ENCODE assay signal across 8 cellular contexts in genomic region chr17:7314719-7315569, GRCh38. TPM values are rescaled to one million over a fixed set of nuclear protein-coding genes. Genes with fewer than 3 reads are reported as not detected.
DNase-seq lines count a peak whose midpoint lies in the region; ATAC-seq and TF ChIP-seq lines count a peak whose summit lies in the region.

Gene GPS2, minus strand, starts transcription at chr17:7315360. Its CDS starts 308 bp downstream, at chr17:7315052.

- H3K9me3 Mint-ChIP-seq in activated T-cell treated with anti-CD3 and anti-CD28 coated beads, Interleukin-2, amount 50 U/mL, for 4 hours, result no peaks in the 10 kb centered on the region

- peaks cover 74% of the 10 kb centered on the region for H3K36me3 ChIP-seq in HUES6 (ENCODE audit: control insufficient read depth, insufficient read depth, low read length)
- peaks cover 30% of the 10 kb centered on the region for H3K36me3 ChIP-seq in PC-9 (ENCODE audit: low read depth)
- peaks cover 44 to 57% of the 10 kb centered on the region in 2 donors for H3K36me3 ChIP-seq in mucosa of rectum (ENCODE audit: control insufficient read depth in 2 of 2, insufficient read depth in 2 of 2, low read length in 2 of 2)

- peaks cover 46% of the 10 kb centered on the region for H3K4me1 Mint-ChIP-seq in activated T-cell treated with anti-CD3 and anti-CD28 coated beads, Interleukin-2, amount 50 U/mL, for 4 hours (ENCODE audit: low read depth)

- intact Hi-C loops in PC-9 (cut with micrococcal nuclease; ENCODE audit: unreplicated experiment), result no loop called here

- BruUV-seq in PC-9 (replicated peaks; lab: Mats Ljungman, UMichigan), result no TSS peak

- peaks cover 44% of the 10 kb centered on the region for H4K20me1 ChIP-seq in PC-9 (ENCODE audit: insufficient read depth)

- peak within 1 kb of the TSS; percentile 87 for H3K4me3 Mint-ChIP-seq in activated T-cell treated with anti-CD3 and anti-CD28 coated beads, Interleukin-2, amount 50 U/mL, for 4 hours

- H3K27me3 ChIP-seq in HUES6 (ENCODE audit: control insufficient read depth, insufficient read depth, low read length) (no peaks in the 10 kb centered on the region), PC-9 (ENCODE audit: insufficient read depth, low read depth) (no peaks in the 10 kb centered on the region), mucosa of rectum (ENCODE audit: control insufficient read depth in 2 of 2, insufficient read depth in 2 of 2, low read length in 2 of 2) (no peaks in the 10 kb centered on the region)

- peak within 1 kb of the TSS; percentile 94 for H3K27ac ChIP-seq in HUES6 (ENCODE audit: low read depth, low read length)
- H3K27ac ChIP-seq in PC-9, result peak within 1 kb of the TSS; percentile 64
- peak within 1 kb of the TSS; percentile 87 to 93 for H3K27ac ChIP-seq in mucosa of rectum (ENCODE audit: low read depth in 2 of 2, low read length in 2 of 2)

- DNase-seq in Caki2 (ENCODE audit: low read depth), result peak; percentile 81
- peak; percentile 80 to 94 for DNase-seq in PC-9
- peak; percentile 91 for DNase-seq in activated T-cell treated with anti-CD3 and anti-CD28 coated beads, Interleukin-2, amount 50 U/mL, for 4 hours
- DNase-seq in erythroblast (lab: John Stamatoyannopoulos, UW), result peak; percentile 92 to 95
- peak; percentile 90 for DNase-seq in stimulated activated CD8-positive, alpha-beta memory T cell treated with anti-CD3 and anti-CD28 coated beads, Interleukin-4, amount 100 ng/mL, for 24 hours (ENCODE audit: low read depth)

- no peaks in the 10 kb centered on the region for H3K27me3 Mint-ChIP-seq in activated T-cell treated with anti-CD3 and anti-CD28 coated beads, Interleukin-2, amount 50 U/mL, for 4 hours (ENCODE audit: low read depth)

- peaks cover 43% of the 10 kb centered on the region for H3K79me2 ChIP-seq in PC-9 (ENCODE audit: low read depth)

- H3K4me3 ChIP-seq in HUES6 (ENCODE audit: low read depth, low read length), result peak within 1 kb of the TSS; percentile 90
- H3K4me3 ChIP-seq in PC-9, result peak within 1 kb of the TSS; percentile 97
- H3K4me3 ChIP-seq in mucosa of rectum (ENCODE audit: low read length in 2 of 2), result peak within 1 kb of the TSS; percentile 81 to 88

- peak; percentile 68 for TF ChIP-seq POLR2A in erythroblast (IDR thresholded peaks at IDR 0.05; ENCODE audit: low read length)

- TF ChIP-seq CTCF in PC-9 (conservative IDR thresholded peaks at IDR 0.05), result no peak

- in situ Hi-C loops in Caki2 (cut with HindIII; ENCODE audit: low pct_unique_long_range_greater_than_20kb, low sequenced_read_pairs), result no loop called here

- peak within 1 kb of the TSS; percentile 84 for H3K9ac ChIP-seq in HUES6 (ENCODE audit: low read length)
- peak within 1 kb of the TSS; percentile 86 to 87 for H3K9ac ChIP-seq in mucosa of rectum (ENCODE audit: low read depth in 1 of 2, low read length in 2 of 2)

- no peaks in the 10 kb centered on the region for H3K9me2 ChIP-seq in PC-9 (ENCODE audit: insufficient read depth)

- peaks cover 33% of the 10 kb centered on the region for H3K36me3 Mint-ChIP-seq in activated T-cell treated with anti-CD3 and anti-CD28 coated beads, Interleukin-2, amount 50 U/mL, for 4 hours (ENCODE audit: insufficient read depth)

- peak within 1 kb of the TSS; percentile 94 for H3K4me2 ChIP-seq in PC-9

- peak within 1 kb of the TSS; percentile 72 for H2AFZ ChIP-seq in PC-9

- H3K4me1 ChIP-seq in HUES6 (ENCODE audit: control insufficient read depth, insufficient read depth, low read length) (peaks cover 14% of the 10 kb centered on the region), PC-9 (replicated peaks; ENCODE audit: insufficient read depth) (peaks cover 40% of the 10 kb centered on the region), mucosa of rectum (ENCODE audit: control insufficient read depth in 2 of 2, insufficient read depth in 2 of 2, low read length in 2 of 2) (peaks cover 18 to 26% of the 10 kb centered on the region in 2 donors)

- peaks cover 67% of the 10 kb centered on the region for H3F3A ChIP-seq in PC-9 (ENCODE audit: insufficient read depth, low read depth)

- POLR2A ChIA-PET in PC-9 (lab: Charles Lee; ENCODE audit: unreplicated experiment), result interaction anchor here (0.6 to 1.0 kb wide), 3 partner anchors 10 to 15 kb away, joined by 5 to 13 read pairs (median 5); no protein-coding TSS in a partner anchor

- CTCF ChIA-PET in PC-9 (lab: Charles Lee), result no interaction called here

- ATAC-seq in GM21381 (IDR thresholded peaks at IDR 0.05; ENCODE audit: unreplicated experiment), result peak; percentile 72
- peak; percentile 76 to 77 for ATAC-seq in activated T-cell treated with anti-CD3 and anti-CD28 coated beads, Interleukin-2, amount 50 U/mL, for 4 hours

- H3K9me3 ChIP-seq in HUES6 (ENCODE audit: control insufficient read depth, insufficient read depth, low read depth, low read length), result no peaks in the 10 kb centered on the region
- no peaks in the 10 kb centered on the region for H3K9me3 ChIP-seq in PC-9 (ENCODE audit: insufficient read depth, low read depth)
- no peaks in the 10 kb centered on the region for H3K9me3 ChIP-seq in mucosa of rectum (ENCODE audit: control insufficient read depth in 2 of 2, low read length in 2 of 2)

RNA-seq across cellular contexts. Expression of gene GPS2, which starts in this region (rescaled TPM):
- 51.1 and 56.4 TPM in 2 replicates for total RNA-seq in Caki2 (2014; rRNA removed; shearing (Covaris generic); ENCODE audit: low replicate concordance)
- total RNA-seq in PC-9 (2021), result 43.5 and 61.3 TPM in 2 replicates
- total RNA-seq in activated T-cell treated with anti-CD3 and anti-CD28 coated beads, Interleukin-2, amount 50 U/mL, for 4 hours, result 10 to 100 TPM; 80.6 to 92.8 (median 87.1) TPM

Comparison
In these comparisons a context has a peak if more than half of its experiments do, and no peak if none do; other contexts are left out.
1. Peak in every context shown above with its lines: DNase-seq, ATAC-seq, H3K4me3 ChIP-seq and H3K27ac ChIP-seq.